In genomic region chr6:30705620-30706019, GRCh38 we compare ENCODE assay signal across 20 cellular contexts.
"Had no signal": no experiment of that assay in that cellular context is flagged by ENCODE, and none has a peak within 500 bp of the region (broad histone marks: within the 10 kb centered on the region; RNA-seq: fewer than 3 reads in every experiment).

No MANE protein-coding gene starts in this region.

- ATAC-seq: left lung; naive thymus-derived CD4-positive, alpha-beta T cell had no signal

- DNase-seq: activated B cell treated with CpG ODN at 0.5 μM for 24 hours; activated CD4-positive, alpha-beta T cell treated with anti-CD3 and anti-CD28 coated beads for 48 hours; activated CD8-positive, alpha-beta memory T cell treated with anti-CD3 and anti-CD28 coated beads for 24 hours; activated CD8-positive, alpha-beta memory T cell treated with anti-CD3 and anti-CD28 coated beads, Interleukin-2, amount 50 U/mL, for 48 hours; activated naive CD8-positive, alpha-beta T cell treated with anti-CD3 and anti-CD28 coated beads, Interleukin-2, amount 10 ng/mL, durations not matched to agents 7 days and 5 days; amygdala; dorsolateral prefrontal cortex; foreskin fibroblast; left lung; naive thymus-derived CD4-positive, alpha-beta T cell; SK-N-SH; stimulated activated CD4-positive, alpha-beta T cell treated with anti-CD3 and anti-CD28 coated beads, Interleukin-15, amount 100 ng/mL, for 24 hours; stimulated activated CD4-positive, alpha-beta T cell treated with anti-CD3 and anti-CD28 coated beads, Interleukin-2, amount 100 ng/mL, for 48 hours; testis; upper lobe of left lung had no signal

- H3K27me3 ChIP-seq: cardiac muscle cell, dorsolateral prefrontal cortex, left lung, testis, upper lobe of left lung had no signal

- H3K9me3 Mint-ChIP-seq: activated B cell treated with CpG ODN at 0.5 μM for 24 hours; activated naive CD8-positive, alpha-beta T cell treated with anti-CD3 and anti-CD28 coated beads, Interleukin-2, amount 10 ng/mL, durations not matched to agents 7 days and 5 days; memory B cell; naive thymus-derived CD4-positive, alpha-beta T cell had no signal

- H3K4me1 Mint-ChIP-seq: activated B cell treated with CpG ODN at 0.5 μM for 24 hours had no signal

- H3K4me3 ChIP-seq: cardiac muscle cell, dorsolateral prefrontal cortex, left lung, skin epidermis, testis, upper lobe of left lung had no signal

- H3K9me3 ChIP-seq: left lung, SK-N-SH, testis, upper lobe of left lung had no signal

- H3K27ac ChIP-seq: cardiac muscle cell, dorsolateral prefrontal cortex, epithelial cell of prostate, left lung, parathyroid adenoma, testis, upper lobe of left lung had no signal

- H3K4me3 Mint-ChIP-seq: activated B cell treated with CpG ODN at 0.5 μM for 24 hours; activated naive CD8-positive, alpha-beta T cell treated with anti-CD3 and anti-CD28 coated beads, Interleukin-2, amount 10 ng/mL, durations not matched to agents 7 days and 5 days; memory B cell; naive thymus-derived CD4-positive, alpha-beta T cell had no signal

- H3K27me3 Mint-ChIP-seq: activated B cell treated with CpG ODN at 0.5 μM for 24 hours; activated naive CD8-positive, alpha-beta T cell treated with anti-CD3 and anti-CD28 coated beads, Interleukin-2, amount 10 ng/mL, durations not matched to agents 7 days and 5 days; memory B cell; naive thymus-derived CD4-positive, alpha-beta T cell had no signal

- H3K27ac Mint-ChIP-seq: activated B cell treated with CpG ODN at 0.5 μM for 24 hours; activated naive CD8-positive, alpha-beta T cell treated with anti-CD3 and anti-CD28 coated beads, Interleukin-2, amount 10 ng/mL, durations not matched to agents 7 days and 5 days; memory B cell had no signal

- H3K4me1 ChIP-seq: parathyroid adenoma, testis had no signal
